ENCODE assay signal across 8 cellular contexts in genomic region chr10:5449823-5450222, GRCh38. TPM values are rescaled to one million over a fixed set of nuclear protein-coding genes. Genes with fewer than 3 reads are reported as not detected.
DNase-seq lines count a peak whose midpoint lies in the region; ATAC-seq, FAIRE-seq and TF ChIP-seq lines count a peak whose summit lies in the region.

No MANE protein-coding gene starts in this region.

- intact Hi-C loops in sciatic nerve (cut with DNase I), result loop anchor here (5.0 kb wide), 1 partner anchor 172 kb away; no protein-coding TSS in a partner anchor

- FAIRE-seq in astrocyte (lab: Jason Lieb, UNC), result no peak

- peaks cover 8% of the 10 kb centered on the region for H3K4me1 Mint-ChIP-seq in astrocyte (ENCODE audit: low read depth, unreplicated experiment)

- H3K4me3 ChIP-seq in GM08714 (ENCODE audit: low read length) (peak overlapping the region; percentile 36; the same call in 1 of the 2 replicates), astrocyte (ENCODE audit: insufficient read depth, low read depth, low read length) (no peak overlapping the region), right atrium auricular region (peak overlapping the region in 1 of 2 donors; percentile 46)

- TF ChIP-seq CTCF in astrocyte (IDR thresholded peaks at IDR 0.05; ENCODE audit: insufficient read depth, low read depth, low read length) (no peak), right atrium auricular region (IDR thresholded peaks at IDR 0.05) (no peak)

- peaks cover 63% of the 10 kb centered on the region for H3K79me2 ChIP-seq in astrocyte (ENCODE audit: insufficient read depth, low read length)

- no peaks in the 10 kb centered on the region for H3K9me3 Mint-ChIP-seq in astrocyte (ENCODE audit: unreplicated experiment)

- peak overlapping the region; percentile 66 for H3K9ac ChIP-seq in astrocyte (ENCODE audit: low read length)

- H3K36me3 ChIP-seq in astrocyte (ENCODE audit: insufficient read depth, low read length) (peaks cover 27% of the 10 kb centered on the region), right atrium auricular region (peaks cover 30% of the 10 kb centered on the region)

- peaks cover 11% of the 10 kb centered on the region for H3K36me3 Mint-ChIP-seq in astrocyte (ENCODE audit: low read depth, unreplicated experiment)

- H2AFZ ChIP-seq in astrocyte (ENCODE audit: low read depth, low read length), result no peak overlapping the region

- DNase-seq in astrocyte (ENCODE audit: low read depth) (peak; percentile 83), right atrium auricular region (ENCODE audit: low spot score) (peak; percentile 64), sciatic nerve (ENCODE audit: low spot score) (no peak), NCI-H1436 (lab: John Stamatoyannopoulos, UW) (no peak), NCI-H1417 (lab: John Stamatoyannopoulos, UW) (no peak), DMS 273 (lab: John Stamatoyannopoulos, UW; ENCODE audit: unreplicated experiment) (no peak)

- H3K4me3 Mint-ChIP-seq in astrocyte (ENCODE audit: unreplicated experiment), result peak overlapping the region; percentile 79

- peak overlapping the region; percentile 88 for H3K4me2 ChIP-seq in astrocyte (ENCODE audit: low read length)

- peak; percentile 62 for ATAC-seq in sciatic nerve
- ATAC-seq in HG03045 (IDR thresholded peaks at IDR 0.05; ENCODE audit: unreplicated experiment), result no peak

- H4K20me1 ChIP-seq in astrocyte (ENCODE audit: insufficient read depth, low read length), result peaks cover 7% of the 10 kb centered on the region

- H3K27ac Mint-ChIP-seq in astrocyte (ENCODE audit: unreplicated experiment), result peak overlapping the region; percentile 93

- H3K27me3 Mint-ChIP-seq in astrocyte (ENCODE audit: low read depth, unreplicated experiment), result no peaks in the 10 kb centered on the region

- H3K27ac ChIP-seq in astrocyte (ENCODE audit: low read depth, low read length) (peak overlapping the region; percentile 67), right atrium auricular region (peak overlapping the region in 1 of 2 donors; percentile 25)

- H3K9me3 ChIP-seq in astrocyte (ENCODE audit: insufficient read depth, low read depth, low read length) (no peaks in the 10 kb centered on the region), right atrium auricular region (no peaks in the 10 kb centered on the region)

- no peaks in the 10 kb centered on the region for H3K27me3 ChIP-seq in astrocyte (ENCODE audit: insufficient read depth, low read length)
- H3K27me3 ChIP-seq in right atrium auricular region, result no peaks in the 10 kb centered on the region

- peaks cover 11% of the 10 kb centered on the region for H3K4me1 ChIP-seq in astrocyte (ENCODE audit: insufficient read depth, low read length)
- no peaks in the 10 kb centered on the region for H3K4me1 ChIP-seq in right atrium auricular region

RNA-seq across cellular contexts. Expression of gene NET1, which starts 37.5 kb away (rescaled TPM):
- total RNA-seq in astrocyte (31.5 and 43.5 TPM in 2 replicates), right atrium auricular region (10 to 100 TPM; 12.8 to 19.8 TPM), sciatic nerve (86.2 TPM)

RNA-seq across cellular contexts. Expression of gene TUBAL3, which starts 45.2 kb away (rescaled TPM):
- total RNA-seq in astrocyte (not detected in 2 replicates), right atrium auricular region (1 to 10 TPM in 1 of 2 donors, not detected in 1; 1.7 TPM), sciatic nerve (0.18 TPM)

RNA-seq across cellular contexts. Expression of gene CALML5, which starts 49.5 kb away (rescaled TPM):
- total RNA-seq in astrocyte (not detected in 2 replicates), right atrium auricular region (not detected), sciatic nerve (not detected)

Comparison
In these comparisons a context has a peak if more than half of its experiments do, and no peak if none do; other contexts are left out.
1. DNase-seq: peak in astrocyte (single experiment) and right atrium auricular region (single experiment); none in sciatic nerve (single experiment), NCI-H1436 (single experiment), NCI-H1417 (0 of 3) and DMS 273 (single experiment).